Comparison of ENCODE assay signal across 23 cellular contexts in the genomic region with DNA sequence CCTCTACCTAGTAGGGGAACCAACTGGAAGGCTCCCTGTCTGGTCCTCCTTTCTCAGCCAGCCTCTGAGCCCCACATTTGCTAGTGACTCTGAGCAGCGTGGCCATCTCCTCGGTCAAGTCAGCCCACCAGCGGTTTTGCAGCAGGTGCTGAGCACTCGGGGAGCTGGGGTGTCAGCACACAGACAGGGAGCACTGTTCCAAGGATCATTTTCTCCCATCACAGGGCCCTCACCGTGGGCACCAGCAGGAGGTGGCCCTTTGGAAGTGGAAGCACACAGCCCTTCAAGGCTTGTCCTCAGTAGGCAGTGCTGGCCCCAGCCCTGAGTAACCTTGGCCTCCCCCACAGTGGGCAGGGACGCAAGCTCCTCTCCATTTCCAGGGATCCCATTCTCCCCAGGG. TPM values are rescaled to one million over a fixed set of nuclear protein-coding genes. Genes with fewer than 3 reads are reported as not detected.
"Had no signal": no experiment of that assay in that cellular context is flagged by ENCODE, and none has a peak within 500 bp of the region (broad histone marks: within the 10 kb centered on the region; RNA-seq: fewer than 3 reads in every experiment).

No MANE protein-coding gene starts in this region.

- H3K9me3 ChIP-seq: colonic mucosa, heart left ventricle, left lung, lower lobe of right lung, neutrophil, right atrium auricular region, testis had no signal

- H3K4me1 ChIP-seq: colonic mucosa, left lung, testis had no signal

- H3K27me3 ChIP-seq: colonic mucosa, heart left ventricle, left lung, right atrium auricular region, testis, tibial nerve had no signal

- H3K9me3 Mint-ChIP-seq: stimulated activated effector memory CD8-positive, alpha-beta T cell treated with anti-CD3 and anti-CD28 coated beads, Interleukin-12 subunit alpha, Interleukin-12 subunit beta, amount 100 ng/mL, for 72 hours had no signal

- H3K27ac Mint-ChIP-seq: memory B cell; naive thymus-derived CD4-positive, alpha-beta T cell; nephron progenitor cell; stimulated activated effector memory CD8-positive, alpha-beta T cell treated with anti-CD3 and anti-CD28 coated beads, Interleukin-12 subunit alpha, Interleukin-12 subunit beta, amount 100 ng/mL, for 72 hours had no signal

- DNase-seq: cerebellar nuclear complex; colonic mucosa; dermis blood vessel endothelial cell; erythroblast; foreskin melanocyte; heart left ventricle; hippocampal formation; left lung; lower lobe of right lung; midbrain; naive thymus-derived CD4-positive, alpha-beta T cell; nephron progenitor cell; stimulated activated CD4-positive, alpha-beta T cell treated with anti-CD3 and anti-CD28 coated beads, Interleukin-4, amount 100 ng/mL, for 1 hour; stimulated activated CD8-positive, alpha-beta memory T cell treated with anti-CD3 and anti-CD28 coated beads, Interleukin-4, amount 100 ng/mL, for 48 hours; stimulated activated naive CD8-positive, alpha-beta T cell treated with anti-CD3 and anti-CD28 coated beads, Interleukin-15, Interleukin-2, amounts not matched to agents 100 U/mL and 50 U/mL, for 24 hours; testis had no signal

- H3K36me3 ChIP-seq: cardiac muscle cell, colonic mucosa, heart left ventricle, left lung, lower lobe of right lung, neutrophil, right atrium auricular region, tibial nerve had no signal

- H3K27ac ChIP-seq: cardiac muscle cell, colonic mucosa, heart left ventricle, left lung, lower lobe of right lung, neutrophil, right atrium auricular region, testis, tibial nerve had no signal

- FAIRE-seq: endothelial cell of umbilical vein had no signal

- H3K4me3 ChIP-seq: cardiac muscle cell, colonic mucosa, heart left ventricle, left lung, lower lobe of right lung, right atrium auricular region, testis, tibial nerve had no signal

- H3K4me1 Mint-ChIP-seq: memory B cell; stimulated activated effector memory CD8-positive, alpha-beta T cell treated with anti-CD3 and anti-CD28 coated beads, Interleukin-12 subunit alpha, Interleukin-12 subunit beta, amount 100 ng/mL, for 72 hours had no signal

- H3K4me3 Mint-ChIP-seq: memory B cell; naive thymus-derived CD4-positive, alpha-beta T cell; stimulated activated effector memory CD8-positive, alpha-beta T cell treated with anti-CD3 and anti-CD28 coated beads, Interleukin-12 subunit alpha, Interleukin-12 subunit beta, amount 100 ng/mL, for 72 hours had no signal

- H3K36me3 Mint-ChIP-seq: stimulated activated effector memory CD8-positive, alpha-beta T cell treated with anti-CD3 and anti-CD28 coated beads, Interleukin-12 subunit alpha, Interleukin-12 subunit beta, amount 100 ng/mL, for 72 hours had no signal

- ATAC-seq: left lung; lower lobe of right lung; naive thymus-derived CD4-positive, alpha-beta T cell; stimulated activated effector memory CD8-positive, alpha-beta T cell treated with anti-CD3 and anti-CD28 coated beads, Interleukin-12 subunit alpha, Interleukin-12 subunit beta, amount 100 ng/mL, for 72 hours; stimulated activated naive CD8-positive, alpha-beta T cell treated with anti-CD3 and anti-CD28 coated beads, Interleukin-15, Interleukin-2, amounts not matched to agents 100 U/mL and 50 U/mL, for 24 hours had no signal

RNA-seq across cellular contexts. Expression of a gene that starts 24.1 kb away (rescaled TPM):
- total RNA-seq: naive thymus-derived CD4-positive, alpha-beta T cell had no signal
- polyA plus RNA-seq: naive thymus-derived CD4-positive, alpha-beta T cell had no signal
